Comparison of ENCODE assay signal across 20 cellular contexts in the genomic region with DNA sequence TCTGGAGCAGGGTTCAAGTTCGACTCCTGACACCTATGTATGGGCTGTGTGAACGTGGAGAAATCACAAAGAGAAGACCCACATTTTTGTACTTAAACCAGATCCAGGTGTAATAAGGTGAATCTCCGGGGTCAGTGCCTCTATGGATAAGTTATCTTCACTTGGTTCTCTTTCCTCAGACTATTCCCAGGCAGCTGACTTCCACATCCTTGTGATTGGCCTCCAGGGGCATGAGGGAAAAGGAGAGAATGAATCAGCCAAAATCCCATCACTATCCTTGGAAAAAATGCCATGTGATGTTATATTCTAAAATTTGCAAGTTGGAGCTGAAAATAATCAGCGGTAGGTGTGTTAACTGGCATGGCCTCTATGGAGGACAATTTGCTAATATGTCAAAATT.
"Had no signal": no experiment of that assay in that cellular context is flagged by ENCODE, and none has a peak within 500 bp of the region (broad histone marks: within the 10 kb centered on the region; RNA-seq: fewer than 3 reads in every experiment).

No MANE protein-coding gene starts in this region.

- ATAC-seq: activated naive CD8-positive, alpha-beta T cell treated with anti-CD3 and anti-CD28 coated beads, Interleukin-2, amount 50 U/mL, for 24 hours; activated T-cell treated with anti-CD3 and anti-CD28 coated beads, Interleukin-2, amount 50 U/mL, for 72 hours; stimulated activated naive CD8-positive, alpha-beta T cell treated with anti-CD3 and anti-CD28 coated beads, Interleukin-15, Interleukin-2, amounts not matched to agents 100 U/mL and 50 U/mL, for 24 hours; T-helper 17 cell; upper lobe of right lung had no signal

- H3K27me3 ChIP-seq: upper lobe of right lung had no signal

- H3K9me3 ChIP-seq: left ventricle myocardium inferior, spleen, upper lobe of right lung had no signal

- H3K4me1 ChIP-seq: spleen, upper lobe of right lung had no signal

- H3K4me1 Mint-ChIP-seq: activated CD4-positive, alpha-beta memory T cell treated with anti-CD3 and anti-CD28 coated beads, Interleukin-2, amount 10 ng/mL, durations not matched to agents 7 days and 5 days; activated naive CD8-positive, alpha-beta T cell treated with anti-CD3 and anti-CD28 coated beads, Interleukin-2, amount 50 U/mL, for 24 hours; immature natural killer cell; T-helper 17 cell had no signal

- H3K4me3 Mint-ChIP-seq: activated CD4-positive, alpha-beta memory T cell treated with anti-CD3 and anti-CD28 coated beads, Interleukin-2, amount 10 ng/mL, durations not matched to agents 7 days and 5 days; activated naive CD8-positive, alpha-beta T cell treated with anti-CD3 and anti-CD28 coated beads, Interleukin-2, amount 50 U/mL, for 24 hours; activated T-cell treated with anti-CD3 and anti-CD28 coated beads, Interleukin-2, amount 50 U/mL, for 72 hours; immature natural killer cell; nephron progenitor cell; T-helper 17 cell had no signal

- H3K36me3 ChIP-seq: left ventricle myocardium inferior, spleen, upper lobe of right lung had no signal

- H3K27ac ChIP-seq: coronary artery, left ventricle myocardium inferior, spleen, upper lobe of right lung had no signal

- H3K27me3 Mint-ChIP-seq: activated CD4-positive, alpha-beta memory T cell treated with anti-CD3 and anti-CD28 coated beads, Interleukin-2, amount 10 ng/mL, durations not matched to agents 7 days and 5 days had no signal

- DNase-seq: activated CD4-positive, alpha-beta memory T cell treated with anti-CD3 and anti-CD28 coated beads, Interleukin-2, amount 10 ng/mL, durations not matched to agents 7 days and 5 days; activated CD4-positive, alpha-beta T cell treated with anti-CD3 and anti-CD28 coated beads for 4 hours; activated CD4-positive, CD25-positive, alpha-beta regulatory T cell; activated effector memory CD4-positive, alpha-beta T cell treated with anti-CD3 and anti-CD28 coated beads, Interleukin-2, amount 50 U/mL, for 16 hours; activated naive CD4-positive, alpha-beta T cell treated with anti-CD3 and anti-CD28 coated beads, Interleukin-2, amount 50 U/mL, for 16 hours; activated naive CD8-positive, alpha-beta T cell treated with anti-CD3 and anti-CD28 coated beads, Interleukin-2, amount 50 U/mL, for 24 hours; activated T-cell treated with anti-CD3 and anti-CD28 coated beads, Interleukin-2, amount 50 U/mL, for 72 hours; cerebellar nuclear complex; foreskin fibroblast; immature natural killer cell; left ventricle myocardium inferior; mammary epithelial cell; spleen; stimulated activated CD4-positive, alpha-beta T cell treated with anti-CD3 and anti-CD28 coated beads, Interleukin-4, amount 100 ng/mL, for 24 hours; stimulated activated naive CD8-positive, alpha-beta T cell treated with anti-CD3 and anti-CD28 coated beads, Interleukin-15, Interleukin-2, amounts not matched to agents 100 U/mL and 50 U/mL, for 24 hours; SW 1271; T-helper 17 cell; upper lobe of right lung had no signal

- H3K27ac Mint-ChIP-seq: activated CD4-positive, alpha-beta memory T cell treated with anti-CD3 and anti-CD28 coated beads, Interleukin-2, amount 10 ng/mL, durations not matched to agents 7 days and 5 days; activated naive CD8-positive, alpha-beta T cell treated with anti-CD3 and anti-CD28 coated beads, Interleukin-2, amount 50 U/mL, for 24 hours; activated T-cell treated with anti-CD3 and anti-CD28 coated beads, Interleukin-2, amount 50 U/mL, for 72 hours; immature natural killer cell; nephron progenitor cell; T-helper 17 cell had no signal

- H3K9me3 Mint-ChIP-seq: activated CD4-positive, alpha-beta memory T cell treated with anti-CD3 and anti-CD28 coated beads, Interleukin-2, amount 10 ng/mL, durations not matched to agents 7 days and 5 days; activated naive CD8-positive, alpha-beta T cell treated with anti-CD3 and anti-CD28 coated beads, Interleukin-2, amount 50 U/mL, for 24 hours; activated T-cell treated with anti-CD3 and anti-CD28 coated beads, Interleukin-2, amount 50 U/mL, for 72 hours; immature natural killer cell; nephron progenitor cell had no signal

- H3K4me3 ChIP-seq: coronary artery, left ventricle myocardium inferior, spleen, upper lobe of right lung had no signal
